In genomic region chr2:230865324-230865765, GRCh38 we compare ENCODE assay signal across 9 cellular contexts. TPM values are rescaled to one million over a fixed set of nuclear protein-coding genes. Genes with fewer than 3 reads are reported as not detected.
A peak's percentile ranks its signal among the peaks of the same experiment; 100 is the strongest.
DNase-seq lines count a peak whose midpoint lies in the region; ATAC-seq and TF ChIP-seq lines count a peak whose summit lies in the region.
"Had no signal": no experiment of that assay in that cellular context is flagged by ENCODE, and none has a peak within 500 bp of the region (broad histone marks: within the 10 kb centered on the region; RNA-seq: fewer than 3 reads in every experiment).

No MANE protein-coding gene starts in this region.

- no peaks in the 10 kb centered on the region; a peak in 2 of 22 replicates for H3K36me3 ChIP-seq in BLaER1 treated with 17β-estradiol and CSF1 and Interleukin-3, amounts not matched to agents 10 nM and 100 nM

- H3K4me3 Mint-ChIP-seq in IgD-negative memory B cell (peak overlapping the region; percentile 82 to 94 (median 92)), natural killer cell (peak overlapping the region; percentile 68)

- peaks cover 45 to 83% (median 73%) of the 10 kb centered on the region in 10 experiments for H3K4me1 ChIP-seq in BLaER1 treated with 17β-estradiol and CSF1 and Interleukin-3, amounts not matched to agents 10 nM and 100 nM

- H3K4me2 ChIP-seq in BLaER1 treated with 17β-estradiol and CSF1 and Interleukin-3, amounts not matched to agents 10 nM and 100 nM = peak overlapping the region; percentile 83 to 99 (median 97)

- peak overlapping the region; percentile 59 to 87 (median 85); a peak in 21 of 22 replicates for H3K27ac ChIP-seq in BLaER1 treated with 17β-estradiol and CSF1 and Interleukin-3, amounts not matched to agents 10 nM and 100 nM
- no peak overlapping the region for H3K27ac ChIP-seq in coronary artery

- H3K4me3 ChIP-seq in BLaER1 treated with 17β-estradiol and CSF1 and Interleukin-3, amounts not matched to agents 10 nM and 100 nM = peak overlapping the region; percentile 74 to 97 (median 90)
- peak overlapping the region; percentile 85 for H3K4me3 ChIP-seq in coronary artery

- H3K27me3 Mint-ChIP-seq in IgD-negative memory B cell (peaks cover 10% of the 10 kb centered on the region), natural killer cell (ENCODE audit: low read depth in 2 of 2) (peaks cover 43 to 45% of the 10 kb centered on the region in 2 donors)

- in situ Hi-C loops in G401 (cut with HindIII; ENCODE audit: low sequenced_read_pairs) = no loop called here

- TF ChIP-seq CTCF in coronary artery (IDR thresholded peaks at IDR 0.05) (no peak), natural killer cell (IDR thresholded peaks at IDR 0.05) (no peak)

- H3K9me3 Mint-ChIP-seq in IgD-negative memory B cell = no peaks in the 10 kb centered on the region
- no peaks in the 10 kb centered on the region for H3K9me3 Mint-ChIP-seq in natural killer cell

- peak overlapping the region; percentile 82 to 90 (median 88) for H3K9ac ChIP-seq in BLaER1 treated with 17β-estradiol and CSF1 and Interleukin-3, amounts not matched to agents 10 nM and 100 nM

- peaks cover 22 to 31% (median 29%) of the 10 kb centered on the region in 3 donors for H3K4me1 Mint-ChIP-seq in IgD-negative memory B cell
- H3K4me1 Mint-ChIP-seq in natural killer cell = peaks cover 29 to 65% of the 10 kb centered on the region in 2 donors

- no peak for DNase-seq in coronary artery (ENCODE audit: low spot score)
- DNase-seq in natural killer cell = no peak
- no peak for DNase-seq in kidney glomerular epithelial cell (lab: John Stamatoyannopoulos, UW)
- no peak for DNase-seq in G401 (ENCODE audit: low spot score)
- DNase-seq in mucosa of gallbladder (ENCODE audit: low spot score) = no peak

- H3K27me3 ChIP-seq in BLaER1 treated with 17β-estradiol and CSF1 and Interleukin-3, amounts not matched to agents 10 nM and 100 nM = no peaks in the 10 kb centered on the region

- H3K27ac Mint-ChIP-seq in IgD-negative memory B cell (peak overlapping the region; percentile 16 to 84 (median 66)), natural killer cell (peak overlapping the region in 1 of 2 donors; percentile 77)

- no peaks in the 10 kb centered on the region for H3K9me3 ChIP-seq in BLaER1 treated with 17β-estradiol and CSF1 and Interleukin-3, amounts not matched to agents 10 nM and 100 nM (replicated peaks in 1 of 11)

- intact Hi-C loops in natural killer cell (cut with micrococcal nuclease) = no loop called here

- H3K36me3 Mint-ChIP-seq in IgD-negative memory B cell (peaks cover 2% of the 10 kb centered on the region), natural killer cell (no peaks in the 10 kb centered on the region)

- H4K20me1 ChIP-seq in BLaER1 treated with 17β-estradiol and CSF1 and Interleukin-3, amounts not matched to agents 10 nM and 100 nM = peaks cover 14 to 45% (median 43%) of the 10 kb centered on the region in 11 experiments; a peak in 20 of 22 replicates

- ATAC-seq in natural killer cell (peak in 1 of 3 donors; percentile 9), HG03460 (IDR thresholded peaks at IDR 0.05; ENCODE audit: unreplicated experiment) (no peak)

RNA-seq across cellular contexts. Expression of gene ITM2C, which starts 0.6 kb away (rescaled TPM):
- 162 TPM for polyA plus RNA-seq in IgD-negative memory B cell
- total RNA-seq in natural killer cell (10 to 100 TPM in 1 of 3 donors, 1 to 10 TPM in 2; 4.7 to 36.3 (median 5.1) TPM), mucosa of gallbladder (195 TPM)
- total RNA-seq in G401 (2014; rRNA removed; shearing (Covaris generic)) = 232 and 273 TPM in 2 replicates

RNA-seq across cellular contexts. Expression of gene GPR55, which starts 59.7 kb away (rescaled TPM):
- polyA plus RNA-seq in IgD-negative memory B cell = 1.9 TPM
- total RNA-seq in natural killer cell = 1 to 10 TPM in 1 of 3 donors, under 1 TPM in 2; 0.09 to 1.1 (median 0.40) TPM
- not detected in 2 replicates for total RNA-seq in G401 (2014; rRNA removed; shearing (Covaris generic))
- 0.37 TPM for total RNA-seq in mucosa of gallbladder
- total RNA-seq: M059J had no signal

Comparison
In these comparisons a context has a peak if more than half of its experiments do, and no peak if none do; other contexts are left out.
1. H3K27ac ChIP-seq: peak in BLaER1 treated with 17β-estradiol and CSF1 and Interleukin-3, amounts not matched to agents 10 nM and 100 nM (11 of 11); none in coronary artery (0 of 2).